22 cellular contexts compared by ENCODE assay signal in the genomic region with DNA sequence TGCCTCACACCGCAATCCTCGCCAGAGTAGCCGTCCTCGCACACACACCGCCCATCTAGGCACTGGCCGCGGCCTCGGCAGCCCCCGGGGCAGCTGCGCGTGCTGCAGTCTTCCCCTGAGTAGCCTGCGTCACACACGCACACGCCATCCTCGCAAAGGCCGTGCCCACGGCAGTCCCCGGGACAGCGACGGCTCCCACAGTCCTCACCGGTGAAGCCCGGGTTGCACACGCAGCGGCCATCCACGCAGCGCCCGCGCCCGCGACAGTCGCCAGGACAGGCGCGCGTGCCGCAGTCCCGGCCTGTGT. TPM values are rescaled to one million over a fixed set of nuclear protein-coding genes. Genes with fewer than 3 reads are reported as not detected.
DNase-seq lines count a peak whose midpoint lies in the region; ATAC-seq, FAIRE-seq and TF ChIP-seq lines count a peak whose summit lies in the region.
"Had no signal": no experiment of that assay in that cellular context is flagged by ENCODE, and none has a peak within 500 bp of the region (broad histone marks: within the 10 kb centered on the region; RNA-seq: fewer than 3 reads in every experiment).

No MANE protein-coding gene starts in this region.

- no peak for FAIRE-seq in pancreas (lab: Jason Lieb, UNC)
- FAIRE-seq: bronchial epithelial cell, small intestine, urothelium cell line had no signal

- H3K4me1 ChIP-seq in heart right ventricle, result peaks cover 3 to 40% (median 25%) of the 10 kb centered on the region in 9 donors
- H3K4me1 ChIP-seq in pancreas, result no peaks in the 10 kb centered on the region

- intact Hi-C loops in heart right ventricle (cut with DNase I), result no loop called here
- intact Hi-C loops in Right ventricle myocardium superior (cut with DNase I), result no loop called here
- intact Hi-C loops in pancreas (cut with DNase I), result no loop called here

- no peaks in the 10 kb centered on the region for H3K9me3 ChIP-seq in heart right ventricle
- H3K9me3 ChIP-seq in pancreas, result no peaks in the 10 kb centered on the region
- H3K9me3 ChIP-seq: mucosa of descending colon had no signal

- TF ChIP-seq CTCF in heart right ventricle (IDR thresholded peaks at IDR 0.05) (no peak), coronary artery (IDR thresholded peaks at IDR 0.05) (no peak), pancreas (IDR thresholded peaks at IDR 0.05) (no peak)

- DNase-seq in heart right ventricle, result no peak
- DNase-seq in Right ventricle myocardium superior, result no peak
- DNase-seq in coronary artery (ENCODE audit: low spot score), result no peak
- no peak for DNase-seq in pancreas
- no peak for DNase-seq in activated CD4-positive, CD25-positive, alpha-beta regulatory T cell (lab: John Stamatoyannopoulos, UW)
- DNase-seq in stimulated activated CD4-positive, alpha-beta T cell treated with anti-CD3 and anti-CD28 coated beads, Interleukin-15, amount 100 ng/mL, for 24 hours, result no peak
- no peak for DNase-seq in NCI-H1105 (lab: John Stamatoyannopoulos, UW)
- DNase-seq: activated CD4-positive, alpha-beta T cell treated with anti-CD3 and anti-CD28 coated beads, Interleukin-2, amount 10 ng/mL, durations not matched to agents 24 days and 14 days; activated naive CD4-positive, alpha-beta T cell treated with anti-CD3 and anti-CD28 coated beads for 36 hours; activated T-cell treated with anti-CD3 and anti-CD28 coated beads for 4 hours; effector CD4-positive, alpha-beta T cell; EL; hypothalamus; KG1; NCI-H1436; NCI-H446; small intestine; T1000 had no signal

- H3K27me3 ChIP-seq in heart right ventricle (peaks cover 0 to 36% (median 22%) of the 10 kb centered on the region in 7 donors), pancreas (no peaks in the 10 kb centered on the region)

- WGBS in heart right ventricle, 2 donors, result 45 to 54% methylated on average over 36 of the region's 36 CpGs
- 17 to 39% methylated on average over 34 to 36 of the region's 36 CpGs for WGBS in pancreas, 2 donors

- peaks cover 0 to 88% (median 6%) of the 10 kb centered on the region in 9 donors for H3K36me3 ChIP-seq in heart right ventricle
- no peaks in the 10 kb centered on the region for H3K36me3 ChIP-seq in pancreas

- ATAC-seq in heart right ventricle, result peak in 1 of 8 donors; percentile 23
- no peak for ATAC-seq in Right ventricle myocardium superior (ENCODE audit: poor library complexity)
- peak; percentile 17 to 32 (median 19) for ATAC-seq in pancreas
- ATAC-seq in GM19351 (IDR thresholded peaks at IDR 0.05; ENCODE audit: unreplicated experiment), result no peak

- H3K4me3 ChIP-seq in heart right ventricle, result peak overlapping the region in 7 of 10 donors; percentile 10 to 25 (median 15)
- H3K4me3 ChIP-seq in coronary artery, result peak overlapping the region; percentile 32
- peak overlapping the region in 2 of 4 donors; percentile 16 to 30 for H3K4me3 ChIP-seq in pancreas
- H3K4me3 ChIP-seq: mucosa of descending colon had no signal

- H3K27ac ChIP-seq in heart right ventricle (no peak overlapping the region), coronary artery (peak overlapping the region in 1 of 2 donors; percentile 9), pancreas (no peak overlapping the region)

RNA-seq across cellular contexts. Expression of a gene that starts 13.1 kb away (rescaled TPM):
- 100 to 1,000 TPM in 1 of 10 donors, 10 to 100 TPM in 9; 36.2 to 123 (median 61.4) TPM for total RNA-seq in heart right ventricle
- polyA plus RNA-seq in heart right ventricle, result 10 to 100 TPM; 49.0 to 96.7 TPM
- 65.8 TPM for total RNA-seq in Right ventricle myocardium superior
- 10 to 100 TPM in 2 of 6 donors, 1 to 10 TPM in 4; 5.2 to 15.2 (median 7.1) TPM for total RNA-seq in pancreas
- polyA plus RNA-seq in pancreas, result 10 to 100 TPM; 13.1 to 18.6 TPM

RNA-seq across cellular contexts. Expression of a gene that starts 32.0 kb away (rescaled TPM):
- total RNA-seq in heart right ventricle (10 to 100 TPM; 20.1 to 44.4 (median 29.4) TPM), Right ventricle myocardium superior (21.5 TPM), pancreas (10 to 100 TPM; 30.2 to 56.5 (median 36.3) TPM)
- polyA plus RNA-seq in heart right ventricle (10 to 100 TPM; 23.4 to 47.0 TPM), pancreas (10 to 100 TPM; 54.0 to 68.0 TPM)

RNA-seq across cellular contexts. Expression of a gene that starts 34.0 kb away (rescaled TPM):
- total RNA-seq in heart right ventricle, result 1 to 10 TPM in 8 of 10 donors, under 1 TPM in 2; 0.72 to 3.4 (median 2.2) TPM
- polyA plus RNA-seq in heart right ventricle, result 1 to 10 TPM; 3.4 to 7.2 TPM
- 2.5 TPM for total RNA-seq in Right ventricle myocardium superior
- total RNA-seq in pancreas, result 1 to 10 TPM; 2.0 to 4.7 (median 3.3) TPM
- polyA plus RNA-seq in pancreas, result 1 to 10 TPM; 5.0 to 5.9 TPM

RNA-seq across cellular contexts. Expression of a gene that starts 55.7 kb away (rescaled TPM):
- 1 to 10 TPM in 3 of 10 donors, under 1 TPM in 7; 0.17 to 1.4 (median 0.49) TPM for total RNA-seq in heart right ventricle
- 1 to 10 TPM; 1.1 to 2.9 TPM for polyA plus RNA-seq in heart right ventricle
- 0.51 TPM for total RNA-seq in Right ventricle myocardium superior
- under 1 TPM; 0.08 to 0.69 (median 0.37) TPM for total RNA-seq in pancreas
- 1 to 10 TPM; 3.3 to 5.8 TPM for polyA plus RNA-seq in pancreas
- total RNA-seq: bronchial epithelial cell had no signal

RNA-seq across cellular contexts. Expression of a gene that starts 57.8 kb away (rescaled TPM):
- total RNA-seq in heart right ventricle (1 to 10 TPM in 2 of 10 donors, under 1 TPM in 3, not detected in 5; 0.26 to 1.9 (median 0.62) TPM), Right ventricle myocardium superior (not detected), pancreas (1 to 10 TPM in 1 of 6 donors, under 1 TPM in 5; 0.23 to 1.5 (median 0.71) TPM)
- polyA plus RNA-seq in heart right ventricle (under 1 TPM; 0.19 to 0.73 TPM), pancreas (1 to 10 TPM; 1.3 to 2.7 TPM)
- total RNA-seq: bronchial epithelial cell had no signal

Comparison
In these comparisons a context has a peak if more than half of its experiments do, and no peak if none do; other contexts are left out.
1. ATAC-seq: peak in pancreas (4 of 4); none in Right ventricle myocardium superior (single experiment) and GM19351 (single experiment).